In genomic region chr1:16163882-16164820, GRCh38 we compare ENCODE assay signal across 8 cellular contexts. TPM values are rescaled to one million over a fixed set of nuclear protein-coding genes. Genes with fewer than 3 reads are reported as not detected.
DNase-seq lines count a peak whose midpoint lies in the region; ATAC-seq and TF ChIP-seq lines count a peak whose summit lies in the region.

No MANE protein-coding gene starts in this region.

- H3K27ac ChIP-seq in upper lobe of right lung, result no peak overlapping the region

- TF ChIP-seq CTCF in AG10803 (conservative IDR thresholded peaks at IDR 0.05; ENCODE audit: low read length) (no peak), HFF-Myc (IDR thresholded peaks at IDR 0.05; ENCODE audit: low read depth, low read length, missing control alignments) (no peak), fibroblast of villous mesenchyme (IDR thresholded peaks at IDR 0.05; ENCODE audit: insufficient read depth, low read depth, low read length) (no peak), upper lobe of right lung (IDR thresholded peaks at IDR 0.05) (no peak)

- H3K36me3 ChIP-seq in upper lobe of right lung, result no peaks in the 10 kb centered on the region

- H3K9me3 ChIP-seq in upper lobe of right lung, result no peaks in the 10 kb centered on the region

- H3K4me3 ChIP-seq in AG10803 (ENCODE audit: low read length), result no peak overlapping the region
- H3K4me3 ChIP-seq in HFF-Myc (replicated peaks; ENCODE audit: low read depth, low read length), result no peak overlapping the region
- H3K4me3 ChIP-seq in fibroblast of villous mesenchyme (ENCODE audit: low read depth, low read length), result no peak overlapping the region
- no peak overlapping the region for H3K4me3 ChIP-seq in upper lobe of right lung

- DNase-seq in AG10803 (ENCODE audit: low read depth), result peak; percentile 87
- DNase-seq in HFF-Myc (ENCODE audit: extremely low read depth, low read depth), result peak; percentile 87
- DNase-seq in SHP77 (lab: John Stamatoyannopoulos, UW), result peak; percentile 96
- DNase-seq in fibroblast of villous mesenchyme (ENCODE audit: low read depth), result peak; percentile 96
- DNase-seq in upper lobe of right lung, result no peak
- no peak for DNase-seq in midbrain (lab: John Stamatoyannopoulos, UW)
- no peak for DNase-seq in occipital lobe (lab: John Stamatoyannopoulos, UW)

- intact Hi-C loops in upper lobe of right lung (cut with DNase I), result no loop called here

- H3K27me3 ChIP-seq in upper lobe of right lung, result no peaks in the 10 kb centered on the region

- ATAC-seq in upper lobe of right lung (peak; percentile 3), GM18498 (IDR thresholded peaks at IDR 0.05; ENCODE audit: unreplicated experiment) (no peak)

- H3K4me1 ChIP-seq in upper lobe of right lung, result peaks cover 8% of the 10 kb centered on the region

RNA-seq across cellular contexts. Expression of gene EPHA2, which starts 8.3 kb away (rescaled TPM):
- total RNA-seq in fibroblast of villous mesenchyme (47.0 and 104 TPM in 2 replicates), upper lobe of right lung (44.8 TPM), occipital lobe (1.1 TPM)

RNA-seq across cellular contexts. Expression of gene ARHGEF19, which starts 48.3 kb away (rescaled TPM):
- 9.9 and 11.6 TPM in 2 replicates for total RNA-seq in fibroblast of villous mesenchyme
- total RNA-seq in upper lobe of right lung, result 11.9 TPM
- 0.16 TPM for total RNA-seq in occipital lobe

Comparison
In these comparisons a context has a peak if more than half of its experiments do, and no peak if none do; other contexts are left out.
1. DNase-seq: peak in AG10803 (single experiment), HFF-Myc (single experiment), SHP77 (2 of 2) and fibroblast of villous mesenchyme (single experiment); none in upper lobe of right lung (single experiment), midbrain (single experiment) and occipital lobe (single experiment).
2. RNA of gene EPHA2, which starts 8.3 kb away (total RNA-seq): 47.0 to 104 TPM in fibroblast of villous mesenchyme and 44.8 TPM in upper lobe of right lung (single experiment); 1.1 TPM in occipital lobe (single experiment); every median in the first group is over 10 times any median in the second.